Comparison of ENCODE assay signal across 8 cellular contexts in genomic region chr1:193103759-193104495, GRCh38. TPM values are rescaled to one million over a fixed set of nuclear protein-coding genes. Genes with fewer than 3 reads are reported as not detected.
DNase-seq lines count a peak whose midpoint lies in the region; ATAC-seq and TF ChIP-seq lines count a peak whose summit lies in the region.

No MANE protein-coding gene starts in this region.

- H3K4me1 ChIP-seq in BE2C (no peaks in the 10 kb centered on the region; the same call in 1 of the 2 replicates), HUES48 (ENCODE audit: control insufficient read depth, insufficient read depth, low read length) (peaks cover 12% of the 10 kb centered on the region; the same call in 1 of the 2 replicates), mucosa of stomach (ENCODE audit: control insufficient read depth, insufficient read depth, low read length) (peaks cover 8% of the 10 kb centered on the region)

- ATAC-seq in esophagus mucosa, result no peak

- H3K27ac ChIP-seq in HUES48 (ENCODE audit: low read depth, low read length), result peak overlapping the region; percentile 70

- no peak for TF ChIP-seq CTCF in BE2C (IDR thresholded peaks at IDR 0.05; ENCODE audit: low read depth, low read length)
- no peak for TF ChIP-seq CTCF in cardiac fibroblast (IDR thresholded peaks at IDR 0.05; ENCODE audit: low read depth, low read length)

- H3K9me3 ChIP-seq in BE2C (no peaks in the 10 kb centered on the region), HUES48 (ENCODE audit: control insufficient read depth, insufficient read depth, low read length) (no peaks in the 10 kb centered on the region), mucosa of stomach (ENCODE audit: control insufficient read depth, low read length) (no peaks in the 10 kb centered on the region)

- H3K9ac ChIP-seq in HUES48 (ENCODE audit: low read depth, low read length) (no peak overlapping the region), mucosa of stomach (ENCODE audit: low read length) (peak overlapping the region; percentile 81)

- H3K4me3 ChIP-seq in BE2C (ENCODE audit: low read depth, low read length) (peak overlapping the region; percentile 97), HUES48 (ENCODE audit: low read depth, low read length) (peak overlapping the region; percentile 77), cardiac fibroblast (replicated peaks in 1 of 2; ENCODE audit: low read depth in 2 of 2, low read length in 2 of 2) (peak overlapping the region; percentile 74 to 82), mucosa of stomach (ENCODE audit: low read length) (peak overlapping the region; percentile 76)

- H3K27me3 ChIP-seq in BE2C (no peaks in the 10 kb centered on the region), HUES48 (ENCODE audit: control insufficient read depth, insufficient read depth, low read length) (peaks cover 17% of the 10 kb centered on the region), mucosa of stomach (ENCODE audit: control insufficient read depth, insufficient read depth, low read length) (no peaks in the 10 kb centered on the region)

- H3K36me3 ChIP-seq in BE2C, result peaks cover 2% of the 10 kb centered on the region; the same call in 1 of the 2 replicates
- H3K36me3 ChIP-seq in HUES48 (ENCODE audit: control insufficient read depth, insufficient read depth, low read length), result 0 out of 2 replicates have a peak, but pooled peaks cover 10% of the 10 kb centered on the region
- peaks cover 8% of the 10 kb centered on the region for H3K36me3 ChIP-seq in mucosa of stomach (ENCODE audit: control insufficient read depth, insufficient read depth, low read length)

- DNase-seq in BE2C, result no peak
- DNase-seq in cardiac fibroblast (ENCODE audit: low read depth in 2 of 2), result peak; percentile 9 to 22
- DNase-seq in SK-N-DZ (ENCODE audit: low spot score), result no peak
- DNase-seq in NCI-H2196 (lab: John Stamatoyannopoulos, UW; ENCODE audit: unreplicated experiment), result no peak
- DNase-seq in H4 (ENCODE audit: low spot score), result no peak

RNA-seq across cellular contexts. Expression of gene GLRX2, which starts 1.3 kb away (rescaled TPM):
- polyA plus RNA-seq in BE2C (2012; ENCODE audit: insufficient read depth, insufficient read length, low read depth), result 8.7 TPM
- total RNA-seq in esophagus mucosa, result 15.7 TPM
- polyA plus RNA-seq in SK-N-DZ (2014; cell fraction: cytosol; rRNA removed), result 13.9 and 14.7 TPM in 2 replicates
- polyA plus RNA-seq in SK-N-DZ (2014; cell fraction: nucleus; rRNA removed), result 12.5 and 22.0 TPM in 2 replicates
- total RNA-seq in H4 (2014; rRNA removed; shearing (Covaris generic)), result 26.7 and 41.3 TPM in 2 replicates

RNA-seq across cellular contexts. Expression of gene CDC73, which starts 17.9 kb away (rescaled TPM):
- polyA plus RNA-seq in BE2C (2012; ENCODE audit: insufficient read depth, insufficient read length, low read depth), result 23.9 TPM
- 33.1 TPM for total RNA-seq in esophagus mucosa
- polyA plus RNA-seq in SK-N-DZ (2014; cell fraction: cytosol; rRNA removed), result 9.1 and 9.4 TPM in 2 replicates
- polyA plus RNA-seq in SK-N-DZ (2014; cell fraction: nucleus; rRNA removed), result 6.4 and 10.1 TPM in 2 replicates
- 11.3 and 16.6 TPM in 2 replicates for total RNA-seq in H4 (2014; rRNA removed; shearing (Covaris generic))

RNA-seq across cellular contexts. Expression of gene RO60, which starts 44.5 kb away (rescaled TPM):
- polyA plus RNA-seq in BE2C (2012; ENCODE audit: insufficient read depth, insufficient read length, low read depth), result 31.3 TPM
- total RNA-seq in esophagus mucosa, result 26.1 TPM
- polyA plus RNA-seq in SK-N-DZ (2014; cell fraction: cytosol; rRNA removed), result 27.8 and 28.9 TPM in 2 replicates
- 11.9 and 13.3 TPM in 2 replicates for polyA plus RNA-seq in SK-N-DZ (2014; cell fraction: nucleus; rRNA removed)
- 31.8 and 49.5 TPM in 2 replicates for total RNA-seq in H4 (2014; rRNA removed; shearing (Covaris generic))

RNA-seq across cellular contexts. Expression of gene UCHL5, which starts 44.8 kb away (rescaled TPM):
- 65.3 TPM for polyA plus RNA-seq in BE2C (2012; ENCODE audit: insufficient read depth, insufficient read length, low read depth)
- total RNA-seq in esophagus mucosa, result 34.0 TPM
- 25.3 and 30.2 TPM in 2 replicates for polyA plus RNA-seq in SK-N-DZ (2014; cell fraction: cytosol; rRNA removed)
- polyA plus RNA-seq in SK-N-DZ (2014; cell fraction: nucleus; rRNA removed), result 24.5 and 33.4 TPM in 2 replicates
- 14.1 and 25.6 TPM in 2 replicates for total RNA-seq in H4 (2014; rRNA removed; shearing (Covaris generic))

Comparison
In these comparisons a context has a peak if more than half of its experiments do, and no peak if none do; other contexts are left out.
1. DNase-seq: peak in cardiac fibroblast (2 of 2); none in BE2C (single experiment), SK-N-DZ (single experiment), NCI-H2196 (single experiment) and H4 (single experiment).
2. Peak in every context shown above with its lines, with median percentiles within 50 percentile points of each other: H3K4me3 ChIP-seq.